ENCODE assay signal across 9 cellular contexts in genomic region chr14:104135121-104135903, GRCh38. TPM values are rescaled to one million over a fixed set of nuclear protein-coding genes. Genes with fewer than 3 reads are reported as not detected.
DNase-seq lines count a peak whose midpoint lies in the region; ATAC-seq and TF ChIP-seq lines count a peak whose summit lies in the region.
"Had no signal": no experiment of that assay in that cellular context is flagged by ENCODE, and none has a peak within 500 bp of the region (broad histone marks: within the 10 kb centered on the region; RNA-seq: fewer than 3 reads in every experiment).

No MANE protein-coding gene starts in this region.

- H3K4me3 ChIP-seq in LNCaP clone FGC (ENCODE audit: low read depth, low read length), result no peak overlapping the region
- no peak overlapping the region for H3K4me3 ChIP-seq in choroid plexus epithelial cell (ENCODE audit: low read depth, low read length)
- H3K4me3 ChIP-seq in mucosa of descending colon, result no peak overlapping the region

- no peaks in the 10 kb centered on the region for H3K9me3 ChIP-seq in mucosa of descending colon

- TF ChIP-seq CTCF in LNCaP clone FGC (IDR thresholded peaks at IDR 0.05; ENCODE audit: control insufficient read depth, extremely low read depth, insufficient read depth) (peak; percentile 45), choroid plexus epithelial cell (conservative IDR thresholded peaks at IDR 0.05; ENCODE audit: low read depth, low read length) (peak; percentile 53), mucosa of descending colon (IDR thresholded peaks at IDR 0.05) (no peak)

- no peaks in the 10 kb centered on the region for H3K36me3 ChIP-seq in mucosa of descending colon (ENCODE audit: low read depth)

- DNase-seq in Daoy (ENCODE audit: low read depth) (peak; percentile 81), LNCaP clone FGC (ENCODE audit: low read depth) (no peak), choroid plexus epithelial cell (ENCODE audit: low read depth) (peak; percentile 43), mucosa of descending colon (peak in 2 of 3 donors; percentile 32 to 44), cerebellar nuclear complex (lab: John Stamatoyannopoulos, UW) (no peak), kidney glomerular epithelial cell (lab: John Stamatoyannopoulos, UW) (no peak), midbrain (lab: John Stamatoyannopoulos, UW) (no peak)

- H3K4me1 ChIP-seq in mucosa of descending colon (ENCODE audit: low read depth), result peaks cover 47% of the 10 kb centered on the region

- intact Hi-C loops in mucosa of descending colon (cut with DNase I, micrococcal nuclease), result loop anchor here (5.0 to 10.0 kb wide), 3 partner anchors 427 to 509 kb away; no protein-coding TSS in a partner anchor

- ATAC-seq in mucosa of descending colon, result no peak
- no peak for ATAC-seq in HG03442 (IDR thresholded peaks at IDR 0.05; ENCODE audit: unreplicated experiment)

RNA-seq across cellular contexts. Expression of gene KIF26A, which starts 3.1 kb away (rescaled TPM):
- total RNA-seq in Daoy (2014; rRNA removed; shearing (Covaris generic)), result 1.7 and 1.8 TPM in 2 replicates
- 1 to 10 TPM; 3.8 to 7.7 (median 6.5) TPM for total RNA-seq in mucosa of descending colon

RNA-seq across cellular contexts. Expression of gene ASPG, which starts 49.8 kb away (rescaled TPM):
- not detected in 2 replicates for total RNA-seq in Daoy (2014; rRNA removed; shearing (Covaris generic))
- total RNA-seq in mucosa of descending colon, result 10 to 100 TPM in 2 of 3 donors, 1 to 10 TPM in 1; 2.1 to 15.0 (median 14.2) TPM
- total RNA-seq: glomerular endothelial cell had no signal

Comparison
In these comparisons a context has a peak if more than half of its experiments do, and no peak if none do; other contexts are left out.
1. DNase-seq: peak in Daoy (single experiment), choroid plexus epithelial cell (single experiment) and mucosa of descending colon (2 of 3); none in LNCaP clone FGC (single experiment), cerebellar nuclear complex (0 of 2), kidney glomerular epithelial cell (single experiment) and midbrain (single experiment).